24 cellular contexts compared by ENCODE assay signal in the genomic region with DNA sequence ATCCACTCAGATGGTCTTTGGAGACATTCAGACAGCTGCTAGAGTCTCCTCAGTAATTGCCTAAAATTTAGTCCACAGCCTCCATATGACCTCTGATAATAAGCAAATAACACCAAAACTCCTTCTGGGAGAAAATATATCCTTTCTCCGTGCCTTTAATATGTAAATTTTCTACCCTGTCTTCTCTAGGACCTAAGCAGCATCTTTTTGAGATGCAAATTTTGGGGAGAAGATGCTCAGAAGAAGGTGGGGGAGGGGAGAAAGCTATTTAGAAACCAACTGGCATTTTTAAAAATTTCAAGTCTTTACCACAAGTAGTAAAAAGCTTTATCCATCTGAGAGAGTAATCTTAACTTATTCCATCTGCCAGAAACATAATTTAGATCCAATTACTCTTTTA.
DNase-seq lines count a peak whose midpoint lies in the region; ATAC-seq, FAIRE-seq and TF ChIP-seq lines count a peak whose summit lies in the region.
"Had no signal": no experiment of that assay in that cellular context is flagged by ENCODE, and none has a peak within 500 bp of the region (broad histone marks: within the 10 kb centered on the region; RNA-seq: fewer than 3 reads in every experiment).

No MANE protein-coding gene starts in this region.

- no peak overlapping the region for H4K8ac ChIP-seq in H1 (ENCODE audit: extremely low read depth, insufficient read depth, low read length)

- H2AK5ac ChIP-seq in H1 (ENCODE audit: low read depth, low read length), result no peak overlapping the region

- H3K27me3 Mint-ChIP-seq in memory B cell (no peaks in the 10 kb centered on the region), mesothelial cell of epicardium (ENCODE audit: low read depth) (no peaks in the 10 kb centered on the region)
- H3K27me3 Mint-ChIP-seq: B cell, T-cell had no signal

- H2BK15ac ChIP-seq in H1 (ENCODE audit: low read length), result no peak overlapping the region

- H3K27ac ChIP-seq in BLaER1 (peak overlapping the region; percentile 46), HUES64 (ENCODE audit: low read depth, low read length) (peak overlapping the region; percentile 86), H1 (ENCODE audit: low read depth, low read length) (no peak overlapping the region)
- H3K27ac ChIP-seq: 22Rv1 had no signal

- no peaks in the 10 kb centered on the region for H3K36me3 Mint-ChIP-seq in memory B cell
- H3K36me3 Mint-ChIP-seq in mesothelial cell of epicardium, result no peaks in the 10 kb centered on the region
- H3K36me3 Mint-ChIP-seq: CD4-positive, alpha-beta memory T cell; T-cell had no signal

- TF ChIP-seq POLR2A in H1 (IDR thresholded peaks at IDR 0.05; ENCODE audit: control extremely low read depth in 1 of 2, low read depth in 2 of 2, low read length in 2 of 2), result no peak

- H3K9ac ChIP-seq in BLaER1 (peak overlapping the region; percentile 57; the same call in 1 of the 2 replicates), HUES64 (ENCODE audit: low read depth, low read length) (0 out of 2 replicates have a peak overlapping the region, but pooled peaks have one; percentile 7), H1 (replicated peaks in 1 of 4; ENCODE audit: extremely low read depth in 1 of 4, low read depth in 3 of 4, low read length in 3 of 4) (no peak overlapping the region)
- H3K9ac ChIP-seq: SK-N-SH had no signal

- H2BK5ac ChIP-seq in H1 (ENCODE audit: low read depth, low read length), result peak overlapping the region; percentile 98

- H3K4me3 ChIP-seq in BLaER1, result 0 out of 2 replicates have a peak overlapping the region, but pooled peaks have one; percentile 19
- H3K4me3 ChIP-seq in HUES64 (ENCODE audit: low read length), result peak overlapping the region; percentile 22; the same call in 1 of the 2 replicates
- peak overlapping the region in 1 of 4 experiments; percentile 38; a peak in 4 of 8 replicates for H3K4me3 ChIP-seq in H1 (ENCODE audit: extremely low read depth in 1 of 4, insufficient read depth in 2 of 4, low read depth in 3 of 4, low read length in 4 of 4)
- H3K4me3 ChIP-seq: HAP-1, K562 had no signal

- peak overlapping the region; percentile 90 for H4K5ac ChIP-seq in H1 (ENCODE audit: insufficient read length, low read depth, low read length)

- peak overlapping the region; percentile 97; the same call in 1 of the 2 replicates for H2BK20ac ChIP-seq in H1 (ENCODE audit: low read length)

- CTCF ChIA-PET in H1 (lab: Charles Lee; ENCODE audit: partially characterized antibody), result interaction anchor here (0.6 to 2.4 kb wide), 4 partner anchors 8 to 134 kb away, joined by 3 to 12 read pairs (median 3); no protein-coding TSS in a partner anchor

- DNase-seq in H1 (ENCODE audit: low read depth in 1 of 2, low spot score in 2 of 2) (no peak), memory B cell (ENCODE audit: low spot score in 2 of 2) (no peak), mesothelial cell of epicardium (ENCODE audit: low spot score in 2 of 2, unreplicated experiment in 2 of 2) (no peak)
- DNase-seq in activated CD4-positive, alpha-beta T cell treated with anti-CD3 and anti-CD28 coated beads, Interleukin-2, amount 50 U/mL, for 4 hours, result no peak
- DNase-seq: CD4-positive, alpha-beta memory T cell; EL; NCI-H187; NCI-H2107; NCI-H510A; NCI-H748 treated with DMSO at 0.1 percent for 48 hours; NK-92 treated with Interleukin-12 subunit alpha and Interleukin-12 subunit beta, amount 100 ng/mL, for 24 hours; SHP77 treated with DMSO at 0.1 percent for 48 hours; SK-N-SH; T-cell had no signal

- H3K79me2 ChIP-seq in H1 (ENCODE audit: control insufficient read depth in 1 of 2, insufficient read depth in 2 of 2, low read length in 2 of 2), result no peaks in the 10 kb centered on the region

- H3K4me3 Mint-ChIP-seq in memory B cell (no peak overlapping the region), mesothelial cell of epicardium (no peak overlapping the region)
- H3K4me3 Mint-ChIP-seq: B cell; CD4-positive, alpha-beta memory T cell; T-cell had no signal

- H3K27ac Mint-ChIP-seq in memory B cell (peak overlapping the region; percentile 45), mesothelial cell of epicardium (no peak overlapping the region)
- H3K27ac Mint-ChIP-seq: B cell; CD4-positive, alpha-beta memory T cell; T-cell had no signal

- H4K20me1 ChIP-seq in BLaER1 (no peaks in the 10 kb centered on the region), H1 (replicated peaks in 1 of 2; ENCODE audit: control insufficient read depth in 1 of 2, insufficient read depth in 2 of 2, low read length in 2 of 2) (no peaks in the 10 kb centered on the region)

- peak overlapping the region; percentile 97; the same call in 1 of the 2 replicates for H2BK12ac ChIP-seq in H1 (ENCODE audit: low read depth, low read length)

- H3K79me1 ChIP-seq in H1 (ENCODE audit: low read depth, low read length), result no peaks in the 10 kb centered on the region

- TF ChIP-seq CTCF in H1 (IDR thresholded peaks at IDR 0.05; ENCODE audit: control extremely low read depth in 1 of 3, insufficient read depth in 1 of 3, low read depth in 1 of 3, low read length in 3 of 3), result no peak
- no peak for TF ChIP-seq CTCF in mesothelial cell of epicardium (IDR thresholded peaks at IDR 0.05; ENCODE audit: unreplicated experiment)

- TF ChIP-seq EP300 in H1 (IDR thresholded peaks at IDR 0.05; ENCODE audit: borderline replicate concordance in 1 of 2, low read depth in 2 of 2, low read length in 2 of 2), result no peak; a peak in 1 of 3 replicates

- no peak overlapping the region for H4K91ac ChIP-seq in H1 (replicated peaks; ENCODE audit: insufficient read length, low read length)

- H3K18ac ChIP-seq in H1 (ENCODE audit: extremely low read depth, low read length), result peak overlapping the region; percentile 94

- no peak for FAIRE-seq in H1 (lab: Jason Lieb, UNC)
- FAIRE-seq: GM12891, GM19239, K562 had no signal

- no peaks in the 10 kb centered on the region for H3K23me2 ChIP-seq in H1 (ENCODE audit: low read depth, low read length)

- H3K56ac ChIP-seq in H1 (replicated peaks; ENCODE audit: insufficient read length, low read depth, low read length), result peak overlapping the region; percentile 86

- POLR2A ChIA-PET in H1 (lab: Charles Lee; ENCODE audit: partially characterized antibody), result interaction anchor here (0.6 to 2.2 kb wide), 12 partner anchors 8 to 323 kb away, joined by 3 to 7 read pairs (median 4); a partner anchor contains a TSS

- peaks cover 25% of the 10 kb centered on the region for H3K4me1 Mint-ChIP-seq in memory B cell
- peaks cover 7% of the 10 kb centered on the region for H3K4me1 Mint-ChIP-seq in mesothelial cell of epicardium
- H3K4me1 Mint-ChIP-seq: CD4-positive, alpha-beta memory T cell; T-cell had no signal

- H3K4ac ChIP-seq in H1 (replicated peaks; ENCODE audit: insufficient read length, low read depth, low read length), result no peak overlapping the region

- ATAC-seq in memory B cell (ENCODE audit: low read depth), result no peak
- no peak for ATAC-seq in HG02678 (IDR thresholded peaks at IDR 0.05; ENCODE audit: unreplicated experiment)
- no peak for ATAC-seq in GM21390 (IDR thresholded peaks at IDR 0.05; ENCODE audit: unreplicated experiment)
- ATAC-seq: K562, T-cell had no signal

- H3K27me3 ChIP-seq in BLaER1 (no peaks in the 10 kb centered on the region), HUES64 (ENCODE audit: insufficient read depth, low read length) (no peaks in the 10 kb centered on the region), H1 (replicated peaks in 1 of 4; ENCODE audit: control insufficient read depth in 3 of 4, extremely low read depth in 1 of 4, insufficient read depth in 3 of 4, low read length in 3 of 4) (no peaks in the 10 kb centered on the region)

- H3K36me3 ChIP-seq in BLaER1, result no peaks in the 10 kb centered on the region
- no peaks in the 10 kb centered on the region for H3K36me3 ChIP-seq in HUES64 (ENCODE audit: insufficient read depth, low read length)
- no peaks in the 10 kb centered on the region for H3K36me3 ChIP-seq in H1 (ENCODE audit: control insufficient read depth in 2 of 4, insufficient read depth in 4 of 4, low read length in 3 of 4)
- H3K36me3 ChIP-seq: HAP-1 had no signal

- H3K9me3 ChIP-seq in BLaER1 (no peaks in the 10 kb centered on the region), HUES64 (ENCODE audit: insufficient read depth, low read depth, low read length) (no peaks in the 10 kb centered on the region), H1 (ENCODE audit: insufficient read depth in 2 of 2, low read depth in 1 of 2, low read length in 1 of 2) (no peaks in the 10 kb centered on the region)
- H3K9me3 ChIP-seq: HAP-1, SK-N-SH had no signal

- no peak overlapping the region for H3K14ac ChIP-seq in H1 (ENCODE audit: insufficient read length)

- H3K9me3 Mint-ChIP-seq in memory B cell, result no peaks in the 10 kb centered on the region
- H3K9me3 Mint-ChIP-seq in mesothelial cell of epicardium, result no peaks in the 10 kb centered on the region
- H3K9me3 Mint-ChIP-seq: T-cell had no signal

- no peak for TF ChIP-seq RAD21 in H1 (IDR thresholded peaks at IDR 0.05 in 1 of 2, conservative IDR thresholded peaks at IDR 0.05 in 1 of 2; ENCODE audit: low read depth in 2 of 2, low read length in 2 of 2)

- H3K23ac ChIP-seq in H1 (ENCODE audit: insufficient read length), result no peak overlapping the region

- peak overlapping the region; percentile 68 for H3K4me2 ChIP-seq in BLaER1
- H3K4me2 ChIP-seq in H1 (ENCODE audit: insufficient read depth in 1 of 2, low read depth in 2 of 2, low read length in 2 of 2), result peak overlapping the region; percentile 16 to 44
- H3K4me2 ChIP-seq: SK-N-SH had no signal

- H2AFZ ChIP-seq in H1 (ENCODE audit: low read length), result no peak overlapping the region

- H2BK120ac ChIP-seq in H1 (replicated peaks; ENCODE audit: low read depth, low read length), result peak overlapping the region; percentile 96

- 0% methylated on average over 1 of the region's 1 CpG for WGBS in HUES64
- 5% methylated on average over 1 of the region's 1 CpG; no CpG with 5 or more reads in 1 of the 2 experiments for WGBS in H1 (ENCODE audit: extremely low coverage in 1 of 2, insufficient coverage in 1 of 2, insufficient read length in 1 of 2, insufficient replicate concordance in 2 of 2, low coverage in 1 of 2, low lambda C conversion rate in 2 of 2, missing lambda C conversion rate in 1 of 2), 2 experiments

- peaks cover 80% of the 10 kb centered on the region for H3K4me1 ChIP-seq in BLaER1
- peaks cover 22% of the 10 kb centered on the region for H3K4me1 ChIP-seq in HUES64 (ENCODE audit: insufficient read depth, low read length)
- H3K4me1 ChIP-seq in H1 (replicated peaks in 1 of 4; ENCODE audit: control insufficient read depth in 3 of 4, insufficient read depth in 4 of 4, low read length in 3 of 4), result peaks cover 2 to 15% (median 10%) of the 10 kb centered on the region in 4 experiments; a peak in 5 of 7 replicates

TF ChIP-seq in H1, 55 proteins besides CTCF, POLR2A, EP300 and RAD21 (continues in another document):
- TF ChIP-seq SAP30 (IDR thresholded peaks at IDR 0.05; ENCODE audit: insufficient read depth, insufficient replicate concordance, low read length) (no peak), SP1 (IDR thresholded peaks at IDR 0.05; ENCODE audit: low read depth, low read length) (peak; percentile 88), ASH2L (IDR thresholded peaks at IDR 0.05; ENCODE audit: low read length) (peak; percentile 64)

Comparison
In these comparisons a context has a peak if more than half of its experiments do, and no peak if none do; other contexts are left out.
1. H3K9ac ChIP-seq: peak in BLaER1 (single experiment) and HUES64 (single experiment); none in H1 (0 of 4).